ENCODE assay signal across 8 cellular contexts in genomic region chr6:53062369-53062639, GRCh38. TPM values are rescaled to one million over a fixed set of nuclear protein-coding genes. Genes with fewer than 3 reads are reported as not detected.
DNase-seq lines count a peak whose midpoint lies in the region; ATAC-seq and TF ChIP-seq lines count a peak whose summit lies in the region.

No MANE protein-coding gene starts in this region.

- no peaks in the 10 kb centered on the region for H3K27me3 Mint-ChIP-seq in CD8-positive, alpha-beta T cell (ENCODE audit: low read depth)

- no peaks in the 10 kb centered on the region for H3K27me3 ChIP-seq in CD8-positive, alpha-beta T cell (ENCODE audit: insufficient read depth, low read length)
- no peaks in the 10 kb centered on the region for H3K27me3 ChIP-seq in MG63
- H3K27me3 ChIP-seq in ectodermal cell (ENCODE audit: control insufficient read depth, insufficient read depth, low read length, poor library complexity, severe bottlenecking), result peaks cover 9% of the 10 kb centered on the region
- no peaks in the 10 kb centered on the region for H3K27me3 ChIP-seq in neuron (ENCODE audit: insufficient read depth, low read length)

- POLR2A ChIA-PET in CD8-positive, alpha-beta T cell (lab: Charles Lee), result no interaction called here

- H3K4me3 Mint-ChIP-seq in CD8-positive, alpha-beta T cell, result peak overlapping the region; percentile 92

- H3K4me1 ChIP-seq in CD8-positive, alpha-beta T cell (ENCODE audit: insufficient read depth, low read length), result peaks cover 58% of the 10 kb centered on the region
- H3K4me1 ChIP-seq in ectodermal cell (ENCODE audit: control insufficient read depth, insufficient read depth, low read length) (peaks cover 4% of the 10 kb centered on the region), neuron (ENCODE audit: insufficient read depth, low read length) (peaks cover 24% of the 10 kb centered on the region)

- peaks cover 66% of the 10 kb centered on the region for H3K4me1 Mint-ChIP-seq in CD8-positive, alpha-beta T cell (ENCODE audit: low read depth)

- 58 to 62% methylated on average over 2 of the region's 4 CpGs for WGBS in ectodermal cell, 2 experiments

- peak overlapping the region; percentile 88 for H2AFZ ChIP-seq in neuron (ENCODE audit: low read depth, low read length)

- TF ChIP-seq CTCF in CD8-positive, alpha-beta T cell (IDR thresholded peaks at IDR 0.05), result no peak

- DNase-seq in CD8-positive, alpha-beta T cell, result no peak
- no peak for DNase-seq in MG63
- no peak for DNase-seq in mesenteric fat pad (ENCODE audit: low spot score)
- DNase-seq in ureter (ENCODE audit: low spot score), result no peak
- DNase-seq in effector CD8-positive, alpha-beta T cell (lab: John Stamatoyannopoulos, UW), result no peak

- intact Hi-C loops in CD8-positive, alpha-beta T cell (cut with DNase I, micrococcal nuclease), result no loop called here

- H3K36me3 Mint-ChIP-seq in CD8-positive, alpha-beta T cell, result peaks cover 13% of the 10 kb centered on the region

- no peaks in the 10 kb centered on the region for H3K9me3 ChIP-seq in CD8-positive, alpha-beta T cell (ENCODE audit: low read length)
- H3K9me3 ChIP-seq in MG63 (no peaks in the 10 kb centered on the region), ectodermal cell (ENCODE audit: control insufficient read depth, low read length) (no peaks in the 10 kb centered on the region), neuron (ENCODE audit: low read length) (no peaks in the 10 kb centered on the region)

- CTCF ChIA-PET in CD8-positive, alpha-beta T cell (lab: Charles Lee), result interaction anchor here (1.1 kb wide), 1 partner anchor 589 kb away, joined by 3 read pairs; no protein-coding TSS in a partner anchor

- no peaks in the 10 kb centered on the region for H3K9me3 Mint-ChIP-seq in CD8-positive, alpha-beta T cell

- ATAC-seq in CD8-positive, alpha-beta T cell, result no peak
- ATAC-seq in GM18870 (IDR thresholded peaks at IDR 0.05; ENCODE audit: unreplicated experiment), result no peak

- no peaks in the 10 kb centered on the region for H3K36me3 ChIP-seq in CD8-positive, alpha-beta T cell (ENCODE audit: insufficient read depth, low read length)
- H3K36me3 ChIP-seq in MG63, result no peaks in the 10 kb centered on the region
- no peaks in the 10 kb centered on the region for H3K36me3 ChIP-seq in ectodermal cell (ENCODE audit: control insufficient read depth, insufficient read depth, low read length)
- no peaks in the 10 kb centered on the region for H3K36me3 ChIP-seq in neuron (ENCODE audit: insufficient read depth, low read length)

- peak overlapping the region; percentile 91 for H3K27ac Mint-ChIP-seq in CD8-positive, alpha-beta T cell

- H3K4me3 ChIP-seq in CD8-positive, alpha-beta T cell (ENCODE audit: low read depth, low read length), result peak overlapping the region; percentile 81
- peak overlapping the region; percentile 92 for H3K4me3 ChIP-seq in MG63
- H3K4me3 ChIP-seq in ectodermal cell (ENCODE audit: insufficient read depth, low read depth, low read length), result peak overlapping the region; percentile 76
- H3K4me3 ChIP-seq in neuron (ENCODE audit: low read length), result peak overlapping the region; percentile 96

- H3K27ac ChIP-seq in CD8-positive, alpha-beta T cell (ENCODE audit: low read depth, low read length), result peak overlapping the region; percentile 65
- H3K27ac ChIP-seq in ectodermal cell (ENCODE audit: insufficient read depth, low read depth, low read length, poor library complexity, severe bottlenecking), result no peak overlapping the region

RNA-seq across cellular contexts. Expression of gene CILK1, which starts 0.7 kb away (rescaled TPM):
- 1 to 10 TPM; 2.7 TPM for total RNA-seq in CD8-positive, alpha-beta T cell
- 2.0 and 2.9 TPM in 2 replicates for total RNA-seq in MG63 (2014; rRNA removed; shearing (Covaris generic); ENCODE audit: low replicate concordance)
- polyA plus RNA-seq in ectodermal cell (2013, experiment 1 of 4), result 13.8 TPM
- 16.2 TPM for polyA plus RNA-seq in ectodermal cell (2013, experiment 2 of 4)
- polyA plus RNA-seq in ectodermal cell (2013, experiment 3 of 4), result 11.3 TPM
- polyA plus RNA-seq in ectodermal cell (2013, experiment 4 of 4), result 12.7 TPM
- total RNA-seq in mesenteric fat pad (10.2 TPM), ureter (14.5 TPM)

RNA-seq across cellular contexts. Expression of gene FBXO9, which starts 2.9 kb away (rescaled TPM):
- 10 to 100 TPM; 63.7 to 67.8 TPM for total RNA-seq in CD8-positive, alpha-beta T cell
- total RNA-seq in MG63 (2014; rRNA removed; shearing (Covaris generic); ENCODE audit: low replicate concordance), result 19.3 and 41.2 TPM in 2 replicates
- 36.7 TPM for polyA plus RNA-seq in ectodermal cell (2013, experiment 1 of 4)
- polyA plus RNA-seq in ectodermal cell (2013, experiment 2 of 4), result 36.6 TPM
- polyA plus RNA-seq in ectodermal cell (2013, experiment 3 of 4), result 36.0 TPM
- 34.1 TPM for polyA plus RNA-seq in ectodermal cell (2013, experiment 4 of 4)
- total RNA-seq in mesenteric fat pad, result 158 TPM
- total RNA-seq in ureter, result 78.3 TPM
